Comparison of ENCODE assay signal across 11 cellular contexts in genomic region chr11:17298302-17298701, GRCh38. TPM values are rescaled to one million over a fixed set of nuclear protein-coding genes. Genes with fewer than 3 reads are reported as not detected.
DNase-seq lines count a peak whose midpoint lies in the region; ATAC-seq and TF ChIP-seq lines count a peak whose summit lies in the region.
"Had no signal": no experiment of that assay in that cellular context is flagged by ENCODE, and none has a peak within 500 bp of the region (broad histone marks: within the 10 kb centered on the region; RNA-seq: fewer than 3 reads in every experiment).

No MANE protein-coding gene starts in this region.

- no peaks in the 10 kb centered on the region for H3K27me3 Mint-ChIP-seq in effector memory CD8-positive, alpha-beta T cell
- no peaks in the 10 kb centered on the region for H3K27me3 Mint-ChIP-seq in CD4-positive, alpha-beta T cell
- no peaks in the 10 kb centered on the region for H3K27me3 Mint-ChIP-seq in type B pancreatic cell

- no peak for DNase-seq in effector memory CD8-positive, alpha-beta T cell
- no peak for DNase-seq in CD4-positive, alpha-beta T cell
- DNase-seq in glomerular visceral epithelial cell (ENCODE audit: extremely low spot score) (no peak), type B pancreatic cell (ENCODE audit: extremely low spot score, unreplicated experiment) (no peak), NCI-H510A (lab: John Stamatoyannopoulos, UW) (no peak)
- DNase-seq: DMS53, midbrain, NCI-H187 had no signal

- H3K9me3 Mint-ChIP-seq in effector memory CD8-positive, alpha-beta T cell, result no peaks in the 10 kb centered on the region
- H3K9me3 Mint-ChIP-seq in CD4-positive, alpha-beta T cell, result no peaks in the 10 kb centered on the region
- H3K9me3 Mint-ChIP-seq in type B pancreatic cell, result no peaks in the 10 kb centered on the region

- CTCF ChIA-PET in CD4-positive, alpha-beta T cell (lab: Charles Lee), result interaction anchor here (1.7 kb wide), 1 partner anchor 15 kb away, joined by 5 read pairs; no protein-coding TSS in a partner anchor

- H3K27ac ChIP-seq in CD4-positive, alpha-beta T cell (ENCODE audit: low read depth, low read length), result no peak overlapping the region

- peak overlapping the region; percentile 44 to 78 for H3K27ac Mint-ChIP-seq in effector memory CD8-positive, alpha-beta T cell
- no peak overlapping the region for H3K27ac Mint-ChIP-seq in CD4-positive, alpha-beta T cell
- no peak overlapping the region for H3K27ac Mint-ChIP-seq in type B pancreatic cell

- no peaks in the 10 kb centered on the region for H3K27me3 ChIP-seq in CD4-positive, alpha-beta T cell (ENCODE audit: control insufficient read depth, insufficient read depth, low read length)

- no peaks in the 10 kb centered on the region for H3K9me3 ChIP-seq in CD4-positive, alpha-beta T cell (ENCODE audit: control insufficient read depth, low read length)

- intact Hi-C loops in CD4-positive, alpha-beta T cell (cut with DNase I, micrococcal nuclease), result no loop called here

- H3K36me3 Mint-ChIP-seq in effector memory CD8-positive, alpha-beta T cell (ENCODE audit: insufficient read depth), result peaks cover 49% of the 10 kb centered on the region
- peaks cover 76% of the 10 kb centered on the region for H3K36me3 Mint-ChIP-seq in CD4-positive, alpha-beta T cell (ENCODE audit: low read depth)
- peaks cover 8% of the 10 kb centered on the region for H3K36me3 Mint-ChIP-seq in type B pancreatic cell

- no peak overlapping the region for H3K4me3 Mint-ChIP-seq in effector memory CD8-positive, alpha-beta T cell
- H3K4me3 Mint-ChIP-seq in CD4-positive, alpha-beta T cell, result no peak overlapping the region
- no peak overlapping the region for H3K4me3 Mint-ChIP-seq in type B pancreatic cell

- POLR2A ChIA-PET in CD4-positive, alpha-beta T cell (lab: Charles Lee), result interaction anchor here (2.2 kb wide), 1 partner anchor 12 kb away, joined by 8 read pairs; no protein-coding TSS in a partner anchor

- ATAC-seq in GM18508 (IDR thresholded peaks at IDR 0.05; ENCODE audit: insufficient read depth, unreplicated experiment) (peak; percentile 75), GM21515 (IDR thresholded peaks at IDR 0.05; ENCODE audit: unreplicated experiment) (peak; percentile 70), HG03378 (IDR thresholded peaks at IDR 0.05; ENCODE audit: unreplicated experiment) (peak; percentile 71)
- ATAC-seq in effector memory CD8-positive, alpha-beta T cell (replicated peaks), result no peak
- no peak for ATAC-seq in CD4-positive, alpha-beta T cell (ENCODE audit: poor library complexity)

- peaks cover 12 to 14% of the 10 kb centered on the region in 2 donors for H3K4me1 Mint-ChIP-seq in effector memory CD8-positive, alpha-beta T cell (ENCODE audit: low read depth in 2 of 2)
- H3K4me1 Mint-ChIP-seq in CD4-positive, alpha-beta T cell (ENCODE audit: low read depth), result peaks cover 34% of the 10 kb centered on the region
- no peaks in the 10 kb centered on the region for H3K4me1 Mint-ChIP-seq in type B pancreatic cell (ENCODE audit: unreplicated experiment)

- TF ChIP-seq CTCF in CD4-positive, alpha-beta T cell (IDR thresholded peaks at IDR 0.05), result no peak
- TF ChIP-seq CTCF in type B pancreatic cell (conservative IDR thresholded peaks at IDR 0.05), result no peak

RNA-seq across cellular contexts. Expression of gene NUCB2, which starts 21.8 kb away (rescaled TPM):
- total RNA-seq in CD4-positive, alpha-beta T cell, result 10 to 100 TPM; 65.2 to 73.0 TPM
- total RNA-seq in type B pancreatic cell (ENCODE audit: low replicate concordance), result 54.2 and 58.0 TPM in 2 replicates

RNA-seq across cellular contexts. Expression of gene NCR3LG1, which starts 53.3 kb away (rescaled TPM):
- 1 to 10 TPM; 2.2 to 2.4 TPM for total RNA-seq in CD4-positive, alpha-beta T cell
- 6.0 and 12.3 TPM in 2 replicates for total RNA-seq in type B pancreatic cell (ENCODE audit: low replicate concordance)

Comparison
In these comparisons a context has a peak if more than half of its experiments do, and no peak if none do; other contexts are left out.
1. ATAC-seq: peak in GM18508 (single experiment), GM21515 (single experiment) and HG03378 (single experiment); none in effector memory CD8-positive, alpha-beta T cell (single experiment) and CD4-positive, alpha-beta T cell (single experiment).
2. H3K27ac Mint-ChIP-seq: peak in effector memory CD8-positive, alpha-beta T cell (2 of 2); none in CD4-positive, alpha-beta T cell (single experiment) and type B pancreatic cell (single experiment).